10 cellular contexts compared by ENCODE assay signal in genomic region chr12:104263580-104264358, GRCh38. TPM values are rescaled to one million over a fixed set of nuclear protein-coding genes. Genes with fewer than 3 reads are reported as not detected.
DNase-seq lines count a peak whose midpoint lies in the region; ATAC-seq, FAIRE-seq and TF ChIP-seq lines count a peak whose summit lies in the region.
"Had no signal": no experiment of that assay in that cellular context is flagged by ENCODE, and none has a peak within 500 bp of the region (broad histone marks: within the 10 kb centered on the region; RNA-seq: fewer than 3 reads in every experiment).

No MANE protein-coding gene starts in this region.

- no peaks in the 10 kb centered on the region for H3K9me2 ChIP-seq in SK-N-SH

- peak; percentile 96 for FAIRE-seq in keratinocyte (lab: Jason Lieb, UNC)

- no peak overlapping the region for H3K4me3 Mint-ChIP-seq in progenitor cell of endocrine pancreas (ENCODE audit: low read depth)
- H3K4me3 Mint-ChIP-seq: activated T-cell treated with anti-CD3 and anti-CD28 coated beads, Interleukin-2, amount 50 U/mL, for 4 hours had no signal

- CTCF ChIA-PET in SK-N-SH (lab: Yijun Ruan, JAX) = no interaction called here

- peak; percentile 56 for DNase-seq in DMS79 (lab: John Stamatoyannopoulos, UW)
- peak; percentile 35 for DNase-seq in NCI-H146 treated with DMSO at 0.1 percent for 48 hours (lab: John Stamatoyannopoulos, UW; ENCODE audit: unreplicated experiment)
- peak; percentile 75 for DNase-seq in SK-N-SH
- peak; percentile 85 for DNase-seq in keratinocyte (ENCODE audit: low read depth, low spot score)
- DNase-seq in progenitor cell of endocrine pancreas (ENCODE audit: low spot score, unreplicated experiment) = no peak
- no peak for DNase-seq in activated CD4-positive, CD25-positive, alpha-beta regulatory T cell (lab: John Stamatoyannopoulos, UW)
- DNase-seq in activated CD4-positive, alpha-beta T cell treated with anti-CD3 and anti-CD28 coated beads for 1 hour = no peak
- DNase-seq in left ventricle myocardium superior = no peak
- DNase-seq: activated T-cell treated with anti-CD3 and anti-CD28 coated beads, Interleukin-2, amount 50 U/mL, for 4 hours; stimulated activated CD4-positive, alpha-beta T cell treated with anti-CD3 and anti-CD28 coated beads, Interleukin-4, amount 100 ng/mL, for 24 hours had no signal

- H2AFZ ChIP-seq in SK-N-SH (ENCODE audit: low read depth) (peak overlapping the region; percentile 20), keratinocyte (ENCODE audit: control insufficient read depth, low read length) (peak overlapping the region; percentile 86)

- no peaks in the 10 kb centered on the region for H3K36me3 Mint-ChIP-seq in progenitor cell of endocrine pancreas (ENCODE audit: insufficient read depth)

- no peaks in the 10 kb centered on the region for H3K9me3 Mint-ChIP-seq in progenitor cell of endocrine pancreas (ENCODE audit: low read depth)
- H3K9me3 Mint-ChIP-seq: activated T-cell treated with anti-CD3 and anti-CD28 coated beads, Interleukin-2, amount 50 U/mL, for 4 hours had no signal

- POLR2A ChIA-PET in SK-N-SH (lab: Yijun Ruan, JAX) = interaction anchor here (1.1 kb wide), 1 partner anchor 23 kb away, joined by 5 read pairs; no protein-coding TSS in a partner anchor

- H3K9me1 ChIP-seq in keratinocyte (ENCODE audit: control insufficient read depth, extremely low read depth, insufficient read depth, low read length) = no peaks in the 10 kb centered on the region

- no peak for TF ChIP-seq RAD21 in SK-N-SH (IDR thresholded peaks at IDR 0.05; ENCODE audit: low read length)

- peaks cover 13 to 14% of the 10 kb centered on the region in 2 experiments; a peak in 3 of 4 replicates for H3K4me1 ChIP-seq in SK-N-SH (ENCODE audit: control insufficient read depth in 1 of 2, insufficient read depth in 2 of 2, low read depth in 1 of 2, low read length in 1 of 2)
- peaks cover 25% of the 10 kb centered on the region for H3K4me1 ChIP-seq in keratinocyte (ENCODE audit: control insufficient read depth, extremely low read depth, insufficient read depth, low read length)

- no peak overlapping the region for H3K27ac Mint-ChIP-seq in progenitor cell of endocrine pancreas

- H3K27me3 ChIP-seq in SK-N-SH (ENCODE audit: insufficient read depth) (no peaks in the 10 kb centered on the region), keratinocyte (ENCODE audit: control insufficient read depth, extremely low read depth, insufficient read depth, low read length) (no peaks in the 10 kb centered on the region)

- dilution Hi-C loops in keratinocyte (cut with MboI; ENCODE audit: extremely low pct_ligation_motif_present, low sequenced_read_pairs) = no loop called here

- H3K4me1 Mint-ChIP-seq in progenitor cell of endocrine pancreas (ENCODE audit: low read depth) = no peaks in the 10 kb centered on the region

- H3K79me2 ChIP-seq in SK-N-SH (ENCODE audit: insufficient read depth) (no peaks in the 10 kb centered on the region), keratinocyte (ENCODE audit: control insufficient read depth, insufficient read depth, low read length) (no peaks in the 10 kb centered on the region)

- H3K9me3 ChIP-seq in SK-N-SH (no peaks in the 10 kb centered on the region), keratinocyte (ENCODE audit: control insufficient read depth, low read depth, low read length) (no peaks in the 10 kb centered on the region)

- H3K4me3 ChIP-seq in SK-N-SH (ENCODE audit: low read depth in 2 of 2, low read length in 1 of 2) = no peak overlapping the region
- peak overlapping the region in 2 of 3 experiments; percentile 54 to 57 for H3K4me3 ChIP-seq in keratinocyte (ENCODE audit: control insufficient read depth in 2 of 3, extremely low read depth in 1 of 3, insufficient read depth in 2 of 3, low read depth in 1 of 3, low read length in 3 of 3)

- peak overlapping the region; percentile 45 to 79 for H3K27ac ChIP-seq in SK-N-SH (ENCODE audit: low read depth in 2 of 2, low read length in 1 of 2)
- peak overlapping the region; percentile 86 for H3K27ac ChIP-seq in keratinocyte (ENCODE audit: control insufficient read depth, insufficient read depth, low read length)

- H4K20me1 ChIP-seq in SK-N-SH (ENCODE audit: insufficient read depth) (no peaks in the 10 kb centered on the region), keratinocyte (ENCODE audit: control insufficient read depth, extremely low read depth, insufficient read depth, low read length) (no peaks in the 10 kb centered on the region)

- H3K36me3 ChIP-seq in SK-N-SH (replicated peaks in 1 of 2; ENCODE audit: control insufficient read depth in 1 of 2, insufficient read depth in 2 of 2, low read length in 1 of 2) = no peaks in the 10 kb centered on the region
- H3K36me3 ChIP-seq in keratinocyte (ENCODE audit: control insufficient read depth in 2 of 2, extremely low read depth in 1 of 2, insufficient read depth in 2 of 2, low read length in 2 of 2) = no peaks in the 10 kb centered on the region

- 11% methylated on average over 1 of the region's 1 CpG for WGBS in SK-N-SH (ENCODE audit: low lambda C conversion rate)

- no peak for TF ChIP-seq CTCF in SK-N-SH (IDR thresholded peaks at IDR 0.05)
- no peak for TF ChIP-seq CTCF in keratinocyte (optimal IDR thresholded peaks at IDR 0.05 in 1 of 3, IDR thresholded peaks at IDR 0.05 in 1 of 3, conservative IDR thresholded peaks at IDR 0.05 in 1 of 3; ENCODE audit: extremely low read depth in 1 of 3, insufficient read depth in 2 of 3, low read length in 3 of 3)
- TF ChIP-seq CTCF in progenitor cell of endocrine pancreas (IDR thresholded peaks at IDR 0.05; ENCODE audit: unreplicated experiment) = no peak

- no peaks in the 10 kb centered on the region for H3K27me3 Mint-ChIP-seq in progenitor cell of endocrine pancreas

- H3K9ac ChIP-seq in SK-N-SH (0 out of 2 replicates have a peak overlapping the region, but pooled peaks have one; percentile 15), keratinocyte (ENCODE audit: control insufficient read depth, extremely low read depth, insufficient read depth, low read length) (peak overlapping the region; percentile 75)

- H3K4me2 ChIP-seq in SK-N-SH = no peak overlapping the region
- peak overlapping the region; percentile 82 for H3K4me2 ChIP-seq in keratinocyte (ENCODE audit: control insufficient read depth, extremely low read depth, insufficient read depth, low read depth, low read length)

- intact Hi-C loops in left ventricle myocardium superior (cut with micrococcal nuclease) = no loop called here

- H3F3A ChIP-seq in SK-N-SH (replicated peaks; ENCODE audit: insufficient read depth) = no peaks in the 10 kb centered on the region

- peak; percentile 68 to 76; a peak in 2 of 4 replicates for TF ChIP-seq EP300 in SK-N-SH (IDR thresholded peaks at IDR 0.05; ENCODE audit: borderline replicate concordance in 1 of 2, low read depth in 1 of 2, low read length in 1 of 2)

- no peak for ATAC-seq in left ventricle myocardium superior
- ATAC-seq: activated T-cell treated with anti-CD3 and anti-CD28 coated beads, Interleukin-2, amount 50 U/mL, for 4 hours had no signal

TF ChIP-seq in SK-N-SH, 30 proteins besides CTCF, POLR2A, EP300 and RAD21 (continues in another document):
- TF ChIP-seq EZH2phosphoT487 (IDR thresholded peaks at IDR 0.05; ENCODE audit: borderline replicate concordance, low read depth) (no peak), NFIC (IDR thresholded peaks at IDR 0.05; ENCODE audit: borderline replicate concordance) (peak; percentile 92), RFX5 (IDR thresholded peaks at IDR 0.05; ENCODE audit: low read length) (no peak), RXRA (IDR thresholded peaks at IDR 0.05; ENCODE audit: borderline replicate concordance, low read depth) (no peak), TEAD4 (IDR thresholded peaks at IDR 0.05; ENCODE audit: borderline replicate concordance, insufficient read depth) (0 out of 2 replicates have a peak, but pooled peaks have one; percentile 56), TCF12 (IDR thresholded peaks at IDR 0.05) (peak; percentile 100), GABPA (IDR thresholded peaks at IDR 0.05; ENCODE audit: low read depth) (no peak), POLR2AphosphoS5 (IDR thresholded peaks at IDR 0.05; ENCODE audit: low read depth, low read length) (peak; percentile 95), MXI1 (IDR thresholded peaks at IDR 0.05; ENCODE audit: low read depth, low read length) (no peak), ELF1 (IDR thresholded peaks at IDR 0.05) (no peak), SIN3A (IDR thresholded peaks at IDR 0.05; ENCODE audit: borderline replicate concordance, low read depth, low read length) (0 out of 2 replicates have a peak, but pooled peaks have one; percentile 67)
- TF ChIP-seq, protein P1, sequence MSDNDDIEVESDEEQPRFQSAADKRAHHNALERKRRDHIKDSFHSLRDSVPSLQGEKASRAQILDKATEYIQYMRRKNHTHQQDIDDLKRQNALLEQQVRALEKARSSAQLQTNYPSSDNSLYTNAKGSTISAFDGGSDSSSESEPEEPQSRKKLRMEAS (IDR thresholded peaks at IDR 0.05; ENCODE audit: low read depth) = no peak

RNA-seq across cellular contexts. Expression of gene EID3, which starts 39.8 kb away (rescaled TPM):
- 0.75 and 0.92 TPM in 2 replicates for polyA plus RNA-seq in SK-N-SH (2012; rRNA removed)
- 0.33 and 0.43 TPM in 2 replicates for polyA plus RNA-seq in SK-N-SH (2012; cell fraction: cytosol; rRNA removed)
- polyA plus RNA-seq in SK-N-SH (2012; cell fraction: nucleus; rRNA removed) = 3.8 and 4.5 TPM in 2 replicates
- polyA plus RNA-seq in keratinocyte = 0.75 to 1.8 TPM (median 1.2 TPM) in 3 replicates
- polyA plus RNA-seq in keratinocyte (2011; ENCODE audit: low read depth) = 2.0 TPM
- polyA plus RNA-seq in keratinocyte (2011; cell fraction: cytosol; rRNA removed) = 0.53 and 0.94 TPM in 2 replicates
- 1.8 and 3.5 TPM in 2 replicates for polyA plus RNA-seq in keratinocyte (2011; cell fraction: nucleus; rRNA removed)
- 0.63 and 1.3 TPM in 2 replicates for polyA plus RNA-seq in keratinocyte (2012; ENCODE audit: low replicate concordance)
- 0.96 to 8.4 TPM (median 1.5 TPM) in 3 replicates for polyA minus RNA-seq in keratinocyte
- polyA minus RNA-seq in keratinocyte (2011; cell fraction: cytosol; rRNA and poly(A)+ RNA removed) = not detected
- 5.7 and 11.3 TPM in 2 replicates for polyA minus RNA-seq in keratinocyte (2011; cell fraction: nucleus; rRNA and poly(A)+ RNA removed)
- total RNA-seq in progenitor cell of endocrine pancreas = 2.8 and 2.9 TPM in 2 replicates
- 0.97 TPM for total RNA-seq in left ventricle myocardium superior

RNA-seq across cellular contexts. Expression of gene TXNRD1, which starts 48.2 kb away (rescaled TPM):
- polyA plus RNA-seq in SK-N-SH (2012; rRNA removed) (143 and 220 TPM in 2 replicates), keratinocyte (41.5 to 88.9 TPM (median 65.6 TPM) in 3 replicates)
- 146 and 182 TPM in 2 replicates for polyA plus RNA-seq in SK-N-SH (2012; cell fraction: cytosol; rRNA removed)
- polyA plus RNA-seq in SK-N-SH (2012; cell fraction: nucleus; rRNA removed) = 143 and 170 TPM in 2 replicates
- polyA plus RNA-seq in keratinocyte (2011; ENCODE audit: low read depth) = 51.8 TPM
- polyA plus RNA-seq in keratinocyte (2011; cell fraction: cytosol; rRNA removed) = 43.8 and 91.4 TPM in 2 replicates
- polyA plus RNA-seq in keratinocyte (2011; cell fraction: nucleus; rRNA removed) = 89.8 and 94.0 TPM in 2 replicates
- 45.9 and 67.9 TPM in 2 replicates for polyA plus RNA-seq in keratinocyte (2012; ENCODE audit: low replicate concordance)
- 93.1 to 182 TPM (median 118 TPM) in 3 replicates for polyA minus RNA-seq in keratinocyte
- polyA minus RNA-seq in keratinocyte (2011; cell fraction: cytosol; rRNA and poly(A)+ RNA removed) = 34.3 TPM
- 83.6 and 130 TPM in 2 replicates for polyA minus RNA-seq in keratinocyte (2011; cell fraction: nucleus; rRNA and poly(A)+ RNA removed)
- total RNA-seq in progenitor cell of endocrine pancreas (113 and 116 TPM in 2 replicates), left ventricle myocardium superior (88.0 TPM)

Comparison
In these comparisons a context has a peak if more than half of its experiments do, and no peak if none do; other contexts are left out.
1. DNase-seq: peak in DMS79 (single experiment), NCI-H146 treated with DMSO at 0.1 percent for 48 hours (single experiment), SK-N-SH (single experiment) and keratinocyte (single experiment); none in progenitor cell of endocrine pancreas (single experiment), activated CD4-positive, CD25-positive, alpha-beta regulatory T cell (0 of 4), activated CD4-positive, alpha-beta T cell treated with anti-CD3 and anti-CD28 coated beads for 1 hour (single experiment) and left ventricle myocardium superior (single experiment).
2. H3K4me3 ChIP-seq: peak in keratinocyte (2 of 3); none in SK-N-SH (0 of 2).